18 cellular contexts compared by ENCODE assay signal in genomic region chr21:45149021-45149420, GRCh38.
"Had no signal": no experiment of that assay in that cellular context is flagged by ENCODE, and none has a peak within 500 bp of the region (broad histone marks: within the 10 kb centered on the region; RNA-seq: fewer than 3 reads in every experiment).

No MANE protein-coding gene starts in this region.

- H3K4me3 Mint-ChIP-seq: activated naive CD8-positive, alpha-beta T cell treated with anti-CD3 and anti-CD28 coated beads, Interleukin-2, amount 50 U/mL, for 24 hours; naive thymus-derived CD8-positive, alpha-beta T cell; stimulated activated naive CD8-positive, alpha-beta T cell treated with anti-CD3 and anti-CD28 coated beads, Interleukin-15, Interleukin-2, amounts not matched to agents 100 ng/mL and 50 ng/mL, for 24 hours had no signal

- H3K27ac ChIP-seq: epithelial cell of prostate, lower lobe of right lung, ovary, psoas muscle, tibial nerve, uterus had no signal

- H3K9me3 Mint-ChIP-seq: activated naive CD8-positive, alpha-beta T cell treated with anti-CD3 and anti-CD28 coated beads, Interleukin-2, amount 50 U/mL, for 24 hours; naive thymus-derived CD8-positive, alpha-beta T cell; stimulated activated naive CD8-positive, alpha-beta T cell treated with anti-CD3 and anti-CD28 coated beads, Interleukin-15, Interleukin-2, amounts not matched to agents 100 ng/mL and 50 ng/mL, for 24 hours had no signal

- H3K27me3 ChIP-seq: ovary, tibial nerve, uterus had no signal

- H3K9me3 ChIP-seq: lower lobe of right lung, ovary, psoas muscle, tibial nerve, uterus had no signal

- H3K27ac Mint-ChIP-seq: activated naive CD8-positive, alpha-beta T cell treated with anti-CD3 and anti-CD28 coated beads, Interleukin-2, amount 50 U/mL, for 24 hours; stimulated activated naive CD8-positive, alpha-beta T cell treated with anti-CD3 and anti-CD28 coated beads, Interleukin-15, Interleukin-2, amounts not matched to agents 100 ng/mL and 50 ng/mL, for 24 hours had no signal

- ATAC-seq: activated naive CD8-positive, alpha-beta T cell treated with anti-CD3 and anti-CD28 coated beads, Interleukin-2, amount 50 U/mL, for 24 hours; lower lobe of right lung; naive thymus-derived CD8-positive, alpha-beta T cell; psoas muscle; right cardiac atrium had no signal

- H3K27me3 Mint-ChIP-seq: activated naive CD8-positive, alpha-beta T cell treated with anti-CD3 and anti-CD28 coated beads, Interleukin-2, amount 50 U/mL, for 24 hours; naive thymus-derived CD8-positive, alpha-beta T cell; stimulated activated naive CD8-positive, alpha-beta T cell treated with anti-CD3 and anti-CD28 coated beads, Interleukin-15, Interleukin-2, amounts not matched to agents 100 ng/mL and 50 ng/mL, for 24 hours had no signal

- DNase-seq: activated CD4-positive, alpha-beta T cell treated with anti-CD3 and anti-CD28 coated beads, Interleukin-2, amount 50 U/mL, for 4 hours; activated naive CD4-positive, alpha-beta T cell; activated naive CD8-positive, alpha-beta T cell treated with anti-CD3 and anti-CD28 coated beads, Interleukin-2, amount 50 U/mL, for 24 hours; cortex of kidney; kidney; lower lobe of right lung; naive thymus-derived CD8-positive, alpha-beta T cell; ovary; psoas muscle; stimulated activated CD4-positive, alpha-beta T cell treated with anti-CD3 and anti-CD28 coated beads, Interleukin-12 subunit alpha, Interleukin-12 subunit beta, amount 100 ng/mL, for 4 hours; stimulated activated CD4-positive, alpha-beta T cell treated with anti-CD3 and anti-CD28 coated beads, Interleukin-4, amount 100 ng/mL, for 4 hours; substantia nigra; T-helper 9 cell; uterus had no signal
